In genomic region chr12:16359512-16360491, GRCh38 we compare ENCODE assay signal across 8 cellular contexts. TPM values are rescaled to one million over a fixed set of nuclear protein-coding genes. Genes with fewer than 3 reads are reported as not detected.
DNase-seq lines count a peak whose midpoint lies in the region; ATAC-seq and TF ChIP-seq lines count a peak whose summit lies in the region.

No MANE protein-coding gene starts in this region.

- no peak overlapping the region for H3K27ac ChIP-seq in substantia nigra (ENCODE audit: low read depth, low read length, poor library complexity, severe bottlenecking)

- no peaks in the 10 kb centered on the region for H3K9me3 Mint-ChIP-seq in brain
- peaks cover 12% of the 10 kb centered on the region for H3K9me3 Mint-ChIP-seq in stimulated activated effector memory CD8-positive, alpha-beta T cell treated with anti-CD3 and anti-CD28 coated beads, Interleukin-12 subunit alpha, Interleukin-12 subunit beta, amount 100 ng/mL, for 72 hours

- H3K4me3 Mint-ChIP-seq in brain, result no peak overlapping the region
- no peak overlapping the region for H3K4me3 Mint-ChIP-seq in stimulated activated effector memory CD8-positive, alpha-beta T cell treated with anti-CD3 and anti-CD28 coated beads, Interleukin-12 subunit alpha, Interleukin-12 subunit beta, amount 100 ng/mL, for 72 hours

- DNase-seq in AG04449 (ENCODE audit: low read depth, low spot score) (no peak), GM12864 (ENCODE audit: low read depth) (peak; percentile 2), NAMALWA (ENCODE audit: low spot score) (peak; percentile 70), left lobe of liver (ENCODE audit: low spot score) (peak; percentile 64), substantia nigra (lab: John Stamatoyannopoulos, UW) (no peak)
- no peak for DNase-seq in stimulated activated effector memory CD8-positive, alpha-beta T cell treated with anti-CD3 and anti-CD28 coated beads, Interleukin-12 subunit alpha, Interleukin-12 subunit beta, amount 100 ng/mL, for 72 hours (ENCODE audit: low spot score in 2 of 2)

- peaks cover 22% of the 10 kb centered on the region for H3K36me3 Mint-ChIP-seq in brain
- no peaks in the 10 kb centered on the region for H3K36me3 Mint-ChIP-seq in stimulated activated effector memory CD8-positive, alpha-beta T cell treated with anti-CD3 and anti-CD28 coated beads, Interleukin-12 subunit alpha, Interleukin-12 subunit beta, amount 100 ng/mL, for 72 hours

- H3K27me3 Mint-ChIP-seq in brain, result peaks cover 3% of the 10 kb centered on the region

- H3K4me3 ChIP-seq in AG04449 (ENCODE audit: low read depth, low read length) (no peak overlapping the region), GM12864 (ENCODE audit: low read depth, low read length) (no peak overlapping the region)

- ATAC-seq in left lobe of liver (peak; percentile 88), HG02642 (IDR thresholded peaks at IDR 0.05; ENCODE audit: poor library complexity, unreplicated experiment) (no peak)
- no peak for ATAC-seq in stimulated activated effector memory CD8-positive, alpha-beta T cell treated with anti-CD3 and anti-CD28 coated beads, Interleukin-12 subunit alpha, Interleukin-12 subunit beta, amount 100 ng/mL, for 72 hours

- CTCF ChIA-PET in AG04449 (lab: Yijun Ruan, JAX), result interaction anchor here (0.6 to 4.5 kb wide), 14 partner anchors 9 to 377 kb away, joined by 3 to 24 read pairs (median 4); no protein-coding TSS in a partner anchor

- no peaks in the 10 kb centered on the region for H3K4me1 Mint-ChIP-seq in brain
- H3K4me1 Mint-ChIP-seq in stimulated activated effector memory CD8-positive, alpha-beta T cell treated with anti-CD3 and anti-CD28 coated beads, Interleukin-12 subunit alpha, Interleukin-12 subunit beta, amount 100 ng/mL, for 72 hours, result no peaks in the 10 kb centered on the region

- TF ChIP-seq CTCF in AG04449 (IDR thresholded peaks at IDR 0.05; ENCODE audit: insufficient read depth, low read length, missing control alignments), result peak; percentile 66
- TF ChIP-seq CTCF in GM12864 (IDR thresholded peaks at IDR 0.05; ENCODE audit: low read depth, low read length, missing control alignments), result peak; percentile 52
- peak; percentile 59 to 72 for TF ChIP-seq CTCF in brain (conservative IDR thresholded peaks at IDR 0.05)

- no peak overlapping the region for H3K27ac Mint-ChIP-seq in brain
- H3K27ac Mint-ChIP-seq in stimulated activated effector memory CD8-positive, alpha-beta T cell treated with anti-CD3 and anti-CD28 coated beads, Interleukin-12 subunit alpha, Interleukin-12 subunit beta, amount 100 ng/mL, for 72 hours, result no peak overlapping the region

- POLR2A ChIA-PET in AG04449 (lab: Yijun Ruan, JAX), result no interaction called here

RNA-seq across cellular contexts. Expression of gene MGST1, which starts 12.4 kb away (rescaled TPM):
- 81.6 TPM for polyA plus RNA-seq in brain (ENCODE audit: insufficient read depth, low read depth, low replicate concordance)
- total RNA-seq in left lobe of liver, result 1,460 TPM

Comparison
In these comparisons a context has a peak if more than half of its experiments do, and no peak if none do; other contexts are left out.
1. DNase-seq: peak in GM12864 (single experiment), NAMALWA (single experiment) and left lobe of liver (single experiment); none in AG04449 (single experiment), substantia nigra (0 of 49) and stimulated activated effector memory CD8-positive, alpha-beta T cell treated with anti-CD3 and anti-CD28 coated beads, Interleukin-12 subunit alpha, Interleukin-12 subunit beta, amount 100 ng/mL, for 72 hours (0 of 2).
2. Peak in every context shown above with its lines, with median percentiles within 50 percentile points of each other: CTCF ChIP-seq.